In the genomic region with DNA sequence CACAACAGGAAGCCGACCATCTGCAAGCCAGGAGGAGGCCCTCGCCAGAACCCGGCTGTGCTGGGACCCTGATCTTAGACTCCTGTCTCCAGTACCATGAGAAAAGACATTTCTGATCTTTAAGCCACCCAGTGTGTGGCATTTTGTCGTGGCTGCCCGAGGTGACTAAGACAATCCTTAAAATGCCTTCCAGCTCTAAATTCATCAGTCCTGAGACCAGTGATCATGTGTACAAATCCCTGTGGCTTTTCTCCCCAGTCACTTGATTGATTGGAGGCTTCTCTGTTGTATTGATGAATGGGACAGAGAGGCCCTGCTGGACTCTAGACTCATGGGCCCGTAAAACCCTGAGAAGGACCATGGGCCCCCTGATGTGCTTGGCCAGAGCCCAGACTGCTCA, we compare ENCODE assay signal across 27 cellular contexts. TPM values are rescaled to one million over a fixed set of nuclear protein-coding genes. Genes with fewer than 3 reads are reported as not detected.
"Had no signal": no experiment of that assay in that cellular context is flagged by ENCODE, and none has a peak within 500 bp of the region (broad histone marks: within the 10 kb centered on the region; RNA-seq: fewer than 3 reads in every experiment).

No MANE protein-coding gene starts in this region.

- H3K4me3 ChIP-seq: MG63, Peyer's patch, SJCRH30 had no signal

- H3K27me3 ChIP-seq: MG63, Peyer's patch, SJCRH30 had no signal

- H3K9ac ChIP-seq: KMS-11 had no signal

- DNase-seq: activated CD4-positive, alpha-beta T cell treated with anti-CD3 and anti-CD28 coated beads for 48 hours; activated CD4-positive, alpha-beta T cell treated with anti-CD3 and anti-CD28 coated beads, Interleukin-2, amount 50 U/mL, for 4 hours; activated CD4-positive, CD25-positive, alpha-beta regulatory T cell treated with anti-CD3 and anti-CD28 coated beads, Interleukin-2, amount 50 U/mL, for 72 hours; activated CD8-positive, alpha-beta T cell treated with anti-CD3 and anti-CD28 coated beads, Interleukin-2, amount 10 ng/mL, durations not matched to agents 7 days and 5 days; activated effector memory CD4-positive, alpha-beta T cell treated with Interleukin-2 at 50 U/mL for 16 hours; activated naive CD4-positive, alpha-beta T cell; activated T-cell treated with anti-CD3 and anti-CD28 coated beads, Interleukin-2, amount 50 U/mL, for 24 hours; aorta; MG63; NCI-H1105; NCI-H1436 treated with DMSO at 0.1 percent for 48 hours; NCI-H187 treated with DMSO at 0.1 percent for 48 hours; NCI-H2081 treated with DMSO at 0.1 percent for 48 hours; NCI-H446; NCI-H524; Right ventricle myocardium superior; SJCRH30; SW 1271 had no signal

- H3K27ac Mint-ChIP-seq: activated CD8-positive, alpha-beta T cell treated with anti-CD3 and anti-CD28 coated beads, Interleukin-2, amount 10 ng/mL, durations not matched to agents 7 days and 5 days; activated T-cell treated with anti-CD3 and anti-CD28 coated beads, Interleukin-2, amount 50 U/mL, for 24 hours; activated T-helper 1 cell treated with anti-CD3 and anti-CD28 coated beads, Interleukin-12 subunit alpha, Interleukin-12 subunit beta, Interleukin-2, Interleukin-4 antibody, amounts not matched to agents 30 ng/mL and 10 ng/mL and 1 ng/mL, durations not matched to agents 14 hours and 24 hours and 36 hours; T-helper 2 cell treated with Interferon-gamma antibody and Interleukin-4, amounts not matched to agents 5 μg/mL and 100 μg/mL, for 36 hours had no signal

- H3K9me3 ChIP-seq: Peyer's patch had no signal

- ATAC-seq: activated CD8-positive, alpha-beta T cell treated with anti-CD3 and anti-CD28 coated beads, Interleukin-2, amount 10 ng/mL, durations not matched to agents 7 days and 5 days; SK-N-SH treated with all-trans-retinoic acid at 6 μM for 48 hours had no signal

- H3K9me3 Mint-ChIP-seq: activated T-helper 1 cell treated with anti-CD3 and anti-CD28 coated beads, Interleukin-12 subunit alpha, Interleukin-12 subunit beta, Interleukin-2, Interleukin-4 antibody, amounts not matched to agents 30 ng/mL and 10 ng/mL and 1 ng/mL, durations not matched to agents 14 hours and 24 hours and 36 hours had no signal

- FAIRE-seq: bronchial epithelial cell had no signal

- H3K36me3 Mint-ChIP-seq: activated naive CD4-positive, alpha-beta T cell treated with anti-CD3 and anti-CD28 coated beads, Interleukin-2, amount 50 U/mL, for 24 hours had no signal

- H3K4me1 Mint-ChIP-seq: activated naive CD4-positive, alpha-beta T cell treated with anti-CD3 and anti-CD28 coated beads, Interleukin-2, amount 50 U/mL, for 24 hours had no signal

- H3K36me3 ChIP-seq: MG63 had no signal

- H3K4me3 Mint-ChIP-seq: activated CD8-positive, alpha-beta T cell treated with anti-CD3 and anti-CD28 coated beads, Interleukin-2, amount 10 ng/mL, durations not matched to agents 7 days and 5 days; activated naive CD4-positive, alpha-beta T cell treated with anti-CD3 and anti-CD28 coated beads, Interleukin-2, amount 50 U/mL, for 24 hours; activated T-cell treated with anti-CD3 and anti-CD28 coated beads, Interleukin-2, amount 50 U/mL, for 24 hours; activated T-helper 1 cell treated with anti-CD3 and anti-CD28 coated beads, Interleukin-12 subunit alpha, Interleukin-12 subunit beta, Interleukin-2, Interleukin-4 antibody, amounts not matched to agents 30 ng/mL and 10 ng/mL and 1 ng/mL, durations not matched to agents 14 hours and 24 hours and 36 hours; T-helper 2 cell treated with Interferon-gamma antibody and Interleukin-4, amounts not matched to agents 5 μg/mL and 100 μg/mL, for 36 hours had no signal

- H3K27ac ChIP-seq: KMS-11, RWPE1, SJCRH30 had no signal

- H3K4me2 ChIP-seq: KMS-11 had no signal

RNA-seq across cellular contexts. Expression of gene B3GALT5, which starts 36.1 kb away (rescaled TPM):
- total RNA-seq: activated CD8-positive, alpha-beta T cell treated with anti-CD3 and anti-CD28 coated beads, Interleukin-2, amount 10 ng/mL, durations not matched to agents 7 days and 5 days; activated T-helper 1 cell treated with anti-CD3 and anti-CD28 coated beads, Interleukin-12 subunit alpha, Interleukin-12 subunit beta, Interleukin-2, Interleukin-4 antibody, amounts not matched to agents 30 ng/mL and 10 ng/mL and 1 ng/mL, durations not matched to agents 14 hours and 24 hours and 36 hours; T-helper 1 cell treated with Interleukin-12 subunit alpha and Interleukin-12 subunit beta and Interleukin-4 antibody, amounts not matched to agents 30 ng/mL and 1 ng/mL, for 36 hours had no signal
